ENCODE assay signal across 1 cellular context in the genomic region with DNA sequence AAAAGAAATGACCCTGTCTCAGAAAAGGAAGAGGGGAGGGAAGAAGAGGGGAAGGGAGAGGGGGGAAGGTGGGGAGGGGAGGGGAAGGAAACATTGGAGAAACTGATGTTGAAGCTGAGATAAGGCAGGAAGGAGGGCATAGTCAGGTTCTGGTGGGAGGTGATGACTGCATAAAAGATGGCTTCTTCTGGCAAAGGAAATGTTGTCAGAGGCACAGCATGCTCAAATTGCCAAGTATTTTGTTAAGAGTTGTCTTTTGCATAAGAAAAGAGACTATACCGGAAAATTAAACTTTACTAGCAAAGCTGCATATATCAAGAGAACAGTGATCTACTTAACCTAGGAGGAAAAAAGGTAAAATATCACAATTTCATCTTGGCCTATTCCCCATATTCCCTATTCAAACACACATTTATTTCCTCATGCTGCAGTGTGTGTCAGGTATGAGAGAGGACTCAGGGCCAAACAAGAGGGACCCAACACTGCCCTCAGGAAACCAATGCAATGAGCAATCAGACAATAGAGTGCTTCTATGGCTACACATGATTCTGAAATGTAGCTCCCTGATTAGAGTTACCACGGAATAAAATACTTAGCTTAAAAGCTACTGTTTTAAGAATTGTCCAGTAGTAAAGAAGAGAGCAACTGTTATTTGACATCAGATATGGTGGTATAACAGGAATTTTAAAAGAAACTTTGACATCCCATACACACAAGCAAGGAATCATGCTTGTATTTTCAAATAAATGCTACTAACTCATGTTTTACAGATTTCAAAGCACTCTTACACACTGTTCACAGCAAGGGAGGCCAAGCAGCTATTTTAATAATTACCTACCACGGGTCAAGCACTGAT.
TF ChIP-seq lines count a peak whose summit lies in the region.

No MANE protein-coding gene starts in this region.

TF ChIP-seq in HEK293, 187 proteins besides CTCF, POLR2A, EP300 and RAD21:
- TF ChIP-seq, protein P1, sequence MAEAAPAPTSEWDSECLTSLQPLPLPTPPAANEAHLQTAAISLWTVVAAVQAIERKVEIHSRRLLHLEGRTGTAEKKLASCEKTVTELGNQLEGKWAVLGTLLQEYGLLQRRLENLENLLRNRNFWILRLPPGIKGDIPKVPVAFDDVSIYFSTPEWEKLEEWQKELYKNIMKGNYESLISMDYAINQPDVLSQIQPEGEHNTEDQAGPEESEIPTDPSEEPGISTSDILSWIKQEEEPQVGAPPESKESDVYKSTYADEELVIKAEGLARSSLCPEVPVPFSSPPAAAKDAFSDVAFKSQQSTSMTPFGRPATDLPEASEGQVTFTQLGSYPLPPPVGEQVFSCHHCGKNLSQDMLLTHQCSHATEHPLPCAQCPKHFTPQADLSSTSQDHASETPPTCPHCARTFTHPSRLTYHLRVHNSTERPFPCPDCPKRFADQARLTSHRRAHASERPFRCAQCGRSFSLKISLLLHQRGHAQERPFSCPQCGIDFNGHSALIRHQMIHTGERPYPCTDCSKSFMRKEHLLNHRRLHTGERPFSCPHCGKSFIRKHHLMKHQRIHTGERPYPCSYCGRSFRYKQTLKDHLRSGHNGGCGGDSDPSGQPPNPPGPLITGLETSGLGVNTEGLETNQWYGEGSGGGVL (tag by site-specific recombination; IDR thresholded peaks at IDR 0.05) = 0 out of 2 replicates have a peak, but pooled peaks have one; percentile 42
- TF ChIP-seq, protein P2, sequence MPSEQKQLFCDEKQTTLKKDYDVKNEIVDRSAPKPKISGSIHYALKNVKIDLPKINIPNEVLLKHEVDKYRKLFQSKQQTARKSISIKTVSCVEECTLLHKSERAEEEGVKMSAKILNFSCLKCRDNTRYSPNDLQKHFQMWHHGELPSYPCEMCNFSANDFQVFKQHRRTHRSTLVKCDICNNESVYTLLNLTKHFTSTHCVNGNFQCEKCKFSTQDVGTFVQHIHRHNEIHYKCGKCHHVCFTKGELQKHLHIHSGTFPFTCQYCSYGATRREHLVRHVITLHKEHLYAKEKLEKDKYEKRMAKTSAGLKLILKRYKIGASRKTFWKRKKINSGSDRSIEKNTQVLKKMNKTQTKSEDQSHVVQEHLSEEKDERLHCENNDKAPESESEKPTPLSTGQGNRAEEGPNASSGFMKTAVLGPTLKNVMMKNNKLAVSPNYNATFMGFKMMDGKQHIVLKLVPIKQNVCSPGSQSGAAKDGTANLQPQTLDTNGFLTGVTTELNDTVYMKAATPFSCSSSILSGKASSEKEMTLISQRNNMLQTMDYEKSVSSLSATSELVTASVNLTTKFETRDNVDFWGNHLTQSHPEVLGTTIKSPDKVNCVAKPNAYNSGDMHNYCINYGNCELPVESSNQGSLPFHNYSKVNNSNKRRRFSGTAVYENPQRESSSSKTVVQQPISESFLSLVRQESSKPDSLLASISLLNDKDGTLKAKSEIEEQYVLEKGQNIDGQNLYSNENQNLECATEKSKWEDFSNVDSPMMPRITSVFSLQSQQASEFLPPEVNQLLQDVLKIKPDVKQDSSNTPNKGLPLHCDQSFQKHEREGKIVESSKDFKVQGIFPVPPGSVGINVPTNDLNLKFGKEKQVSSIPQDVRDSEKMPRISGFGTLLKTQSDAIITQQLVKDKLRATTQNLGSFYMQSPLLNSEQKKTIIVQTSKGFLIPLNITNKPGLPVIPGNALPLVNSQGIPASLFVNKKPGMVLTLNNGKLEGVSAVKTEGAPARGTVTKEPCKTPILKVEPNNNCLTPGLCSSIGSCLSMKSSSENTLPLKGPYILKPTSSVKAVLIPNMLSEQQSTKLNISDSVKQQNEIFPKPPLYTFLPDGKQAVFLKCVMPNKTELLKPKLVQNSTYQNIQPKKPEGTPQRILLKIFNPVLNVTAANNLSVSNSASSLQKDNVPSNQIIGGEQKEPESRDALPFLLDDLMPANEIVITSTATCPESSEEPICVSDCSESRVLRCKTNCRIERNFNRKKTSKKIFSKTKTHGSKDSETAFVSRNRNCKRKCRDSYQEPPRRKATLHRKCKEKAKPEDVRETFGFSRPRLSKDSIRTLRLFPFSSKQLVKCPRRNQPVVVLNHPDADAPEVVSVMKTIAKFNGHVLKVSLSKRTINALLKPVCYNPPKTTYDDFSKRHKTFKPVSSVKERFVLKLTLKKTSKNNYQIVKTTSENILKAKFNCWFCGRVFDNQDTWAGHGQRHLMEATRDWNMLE (tag by site-specific recombination; conservative IDR thresholded peaks at IDR 0.05; ENCODE audit: low read depth) = no peak
